ENCODE assay signal across 1 cellular context in the genomic region with DNA sequence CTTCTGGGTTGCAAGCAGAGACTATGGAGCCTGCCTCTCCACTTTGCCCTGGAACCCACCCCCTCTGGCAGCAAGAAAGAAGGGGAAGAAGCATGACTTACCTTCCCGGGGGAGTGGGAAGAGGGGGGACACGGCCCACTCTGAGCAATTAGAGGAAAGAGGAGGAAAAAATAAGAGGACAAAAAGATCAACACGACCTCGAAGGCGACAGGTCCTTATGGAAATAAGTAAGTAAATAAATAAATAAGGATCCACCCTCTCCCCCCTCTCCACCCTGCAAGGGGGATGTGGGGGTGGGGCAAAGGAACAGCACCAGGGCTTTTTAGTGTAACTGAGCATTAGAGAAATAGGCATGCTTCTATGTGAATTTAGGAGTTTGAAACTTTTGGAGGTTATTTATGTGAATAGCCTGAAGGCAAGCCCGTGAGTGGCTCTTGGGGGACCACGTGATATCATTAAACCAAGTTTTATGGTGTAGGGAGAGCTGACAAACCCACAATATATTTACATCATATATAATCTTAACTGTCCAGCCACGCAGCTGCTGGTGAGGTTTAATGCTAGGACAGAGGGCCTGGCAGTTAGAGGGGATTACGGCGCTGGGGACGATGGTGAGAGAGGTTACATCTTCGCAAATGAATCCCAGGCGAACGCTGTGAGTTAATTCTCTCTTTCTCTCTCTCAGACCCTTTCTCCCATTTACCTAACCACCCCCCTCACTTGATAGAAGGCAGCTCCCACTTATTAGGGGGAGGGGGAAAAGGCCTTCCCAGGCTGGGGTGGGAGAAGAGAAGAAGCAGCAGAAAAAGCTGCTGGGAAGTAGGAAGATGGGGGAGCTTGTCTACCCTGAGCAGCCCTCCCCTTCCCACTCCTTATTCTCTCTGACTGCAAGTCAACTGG.
TF ChIP-seq lines count a peak whose summit lies in the region.

No MANE protein-coding gene starts in this region.

TF ChIP-seq in HEK293, 187 proteins besides CTCF, POLR2A, EP300 and RAD21 (continued from another document):
- TF ChIP-seq SCRT2 (tag by site-specific recombination; IDR thresholded peaks at IDR 0.05) (peak; percentile 31; the same call in 1 of the 2 replicates), ZNF558 (tag by site-specific recombination; IDR thresholded peaks at IDR 0.05) (peak; percentile 56; the same call in 1 of the 2 replicates), ZNF138 (tag by site-specific recombination; IDR thresholded peaks at IDR 0.05; ENCODE audit: borderline replicate concordance) (no peak), GFI1B (tag by site-specific recombination; IDR thresholded peaks at IDR 0.05) (peak; percentile 55; the same call in 1 of the 2 replicates), MEIS1 (CRISPR knock-in tag; IDR thresholded peaks at IDR 0.05; ENCODE audit: borderline replicate concordance) (no peak), SP2 (tag by site-specific recombination; IDR thresholded peaks at IDR 0.05) (peak; percentile 25; the same call in 1 of the 2 replicates), ZFP37 (tag by site-specific recombination; IDR thresholded peaks at IDR 0.05) (no peak), ZNF596 (tag by site-specific recombination; IDR thresholded peaks at IDR 0.05) (peak; percentile 73), ZNF274 (IDR thresholded peaks at IDR 0.05; ENCODE audit: low read length) (no peak), ZNF274 (tag by site-specific recombination; IDR thresholded peaks at IDR 0.05; ENCODE audit: borderline replicate concordance) (no peak), ZNF404 (tag by site-specific recombination; IDR thresholded peaks at IDR 0.05) (no peak), ZNF701 (tag by site-specific recombination; IDR thresholded peaks at IDR 0.05) (no peak), OVOL3 (tag by site-specific recombination; IDR thresholded peaks at IDR 0.05) (peak; percentile 93)
